Comparison of ENCODE assay signal across 1 cellular context in genomic region chr6:134449004-134449403, GRCh38.
TF ChIP-seq lines count a peak whose summit lies in the region.

No MANE protein-coding gene starts in this region.

TF ChIP-seq in HepG2, 621 proteins besides CTCF, POLR2A, EP300 and RAD21:
- TF ChIP-seq ZNF615 (CRISPR knock-in tag; IDR thresholded peaks at IDR 0.05; ENCODE audit: borderline replicate concordance) (no peak), ZNF317 (CRISPR knock-in tag; IDR thresholded peaks at IDR 0.05) (no peak), ZNF607 (CRISPR knock-in tag; IDR thresholded peaks at IDR 0.05; ENCODE audit: borderline replicate concordance) (no peak), HBP1 (CRISPR knock-in tag; IDR thresholded peaks at IDR 0.05; ENCODE audit: low read depth) (no peak), HDAC1 (CRISPR knock-in tag; IDR thresholded peaks at IDR 0.05) (no peak), ZNF484 (CRISPR knock-in tag; IDR thresholded peaks at IDR 0.05; ENCODE audit: borderline replicate concordance, low read depth) (no peak), SRF (IDR thresholded peaks at IDR 0.05; ENCODE audit: low read depth, low read length) (no peak), ZBTB25 (CRISPR knock-in tag; IDR thresholded peaks at IDR 0.05) (no peak), NFE2L1 (CRISPR knock-in tag; IDR thresholded peaks at IDR 0.05; ENCODE audit: borderline replicate concordance) (no peak), MTA1 (CRISPR knock-in tag; IDR thresholded peaks at IDR 0.05; ENCODE audit: borderline replicate concordance) (no peak), ETS1 (CRISPR knock-in tag; IDR thresholded peaks at IDR 0.05) (no peak), SP140L (CRISPR knock-in tag; IDR thresholded peaks at IDR 0.05; ENCODE audit: borderline replicate concordance) (no peak)
TF ChIP-seq in HepG2: peak in this region for 0.
